In the genomic region with DNA sequence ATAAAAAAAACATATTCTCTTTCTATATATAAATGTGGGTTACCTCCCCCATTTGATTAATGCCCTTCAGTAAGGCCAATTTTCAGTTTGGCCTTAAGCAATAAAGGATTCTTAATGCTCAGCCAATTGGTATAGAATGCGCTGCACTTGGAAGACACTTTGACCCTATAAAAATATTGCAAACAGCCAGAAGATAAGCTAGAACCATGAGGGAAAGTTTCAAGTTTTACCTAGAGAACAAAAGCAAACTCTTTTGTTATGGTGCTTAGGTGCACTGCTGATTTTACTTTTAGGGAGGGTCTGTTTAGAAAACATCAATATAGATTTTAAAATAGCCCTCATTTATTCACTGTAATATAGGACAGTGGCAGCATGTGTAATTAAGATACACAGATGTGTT, we compare ENCODE assay signal across 35 cellular contexts.
DNase-seq lines count a peak whose midpoint lies in the region; ATAC-seq and TF ChIP-seq lines count a peak whose summit lies in the region.
"Had no signal": no experiment of that assay in that cellular context is flagged by ENCODE, and none has a peak within 500 bp of the region (broad histone marks: within the 10 kb centered on the region; RNA-seq: fewer than 3 reads in every experiment).

No MANE protein-coding gene starts in this region.

- H3K4me3 ChIP-seq in GM23338 (no peak overlapping the region), mesendoderm (ENCODE audit: low read length) (no peak overlapping the region), mucosa of descending colon (no peak overlapping the region)
- H3K4me3 ChIP-seq: A549; BLaER1; BLaER1 treated with 17β-estradiol and CSF1 and Interleukin-3, amounts not matched to agents 10 nM and 100 nM had no signal

- H4K5ac ChIP-seq in mesendoderm (ENCODE audit: low read length), result no peak overlapping the region

- H4K20me1 ChIP-seq in GM23338 (replicated peaks; ENCODE audit: insufficient read depth), result no peaks in the 10 kb centered on the region
- H4K20me1 ChIP-seq: BLaER1; BLaER1 treated with 17β-estradiol and CSF1 and Interleukin-3, amounts not matched to agents 10 nM and 100 nM had no signal

- H3K79me1 ChIP-seq in mesendoderm (ENCODE audit: low read length), result no peaks in the 10 kb centered on the region

- peaks cover 2% of the 10 kb centered on the region for H3K27me3 Mint-ChIP-seq in GM23338 (ENCODE audit: insufficient read depth, low read depth, poor library complexity)
- H3K27me3 Mint-ChIP-seq: B cell; CD4-positive, alpha-beta T cell; CD4-positive, CD25-positive, alpha-beta regulatory T cell; CD8-positive, alpha-beta memory T cell had no signal

- DNase-seq in GM23338 (ENCODE audit: low spot score) (no peak), left colon (no peak), mesendoderm (no peak), mucosa of descending colon (no peak), Right ventricle myocardium inferior (ENCODE audit: missing footprints) (no peak), NCI-H2196 treated with DMSO at 0.1 percent for 48 hours (lab: John Stamatoyannopoulos, UW; ENCODE audit: unreplicated experiment) (no peak)
- no peak for DNase-seq in central memory CD4-positive, alpha-beta T cell
- DNase-seq: 8988T; ACHN; AML-193; BE2C; C1 segment of cervical spinal cord; Caco-2; Calu3; CD4-positive, alpha-beta memory T cell; CD4-positive, alpha-beta T cell; CD4-positive, CD25-positive, alpha-beta regulatory T cell; CD8-positive, alpha-beta memory T cell; CD8-positive, alpha-beta T cell; COR-L47; DMS 273 treated with DMSO at 0.1 percent for 48 hours; DMS153; DMS53; DMS79; DMS79 treated with DMSO at 0.1 percent for 48 hours; DND-41; EL had no signal

- H3K18ac ChIP-seq in mesendoderm (ENCODE audit: low read length), result no peak overlapping the region

- no peaks in the 10 kb centered on the region for H3F3A ChIP-seq in GM23338 (replicated peaks; ENCODE audit: low read depth)

- no peaks in the 10 kb centered on the region for H3K27me3 ChIP-seq in GM23338 (ENCODE audit: insufficient read depth)
- H3K27me3 ChIP-seq in mesendoderm (ENCODE audit: insufficient read depth, low read length, poor library complexity), result peaks cover 2% of the 10 kb centered on the region
- H3K27me3 ChIP-seq: BE2C; BLaER1; BLaER1 treated with 17β-estradiol and CSF1 and Interleukin-3, amounts not matched to agents 10 nM and 100 nM had no signal

- TF ChIP-seq CTCF in GM23338 (conservative IDR thresholded peaks at IDR 0.05; ENCODE audit: low read depth in 2 of 2), result no peak
- TF ChIP-seq CTCF in mucosa of descending colon (IDR thresholded peaks at IDR 0.05), result no peak

- intact Hi-C loops in left colon (cut with DNase I, micrococcal nuclease) (no loop called here), mucosa of descending colon (cut with DNase I, micrococcal nuclease) (no loop called here), Right ventricle myocardium inferior (cut with DNase I) (no loop called here)

- peak overlapping the region; percentile 74 for H2BK15ac ChIP-seq in mesendoderm (replicated peaks; ENCODE audit: low read depth)

- no peak overlapping the region for H4K8ac ChIP-seq in mesendoderm (ENCODE audit: low read depth, low read length)

- no CpG with 5 or more reads among the region's 1 CpG for WGBS in mesendoderm (ENCODE audit: extremely low coverage, insufficient coverage, low lambda C conversion rate)

- H2AFZ ChIP-seq in GM23338, result 0 out of 2 replicates have a peak overlapping the region, but pooled peaks have one; percentile 1

- no peaks in the 10 kb centered on the region for H3K79me2 ChIP-seq in GM23338 (replicated peaks; ENCODE audit: insufficient read depth)
- H3K79me2 ChIP-seq in mesendoderm (ENCODE audit: control insufficient read depth, insufficient read depth, low read length), result no peaks in the 10 kb centered on the region

- H3K9me2 ChIP-seq in GM23338 (ENCODE audit: insufficient read depth), result no peaks in the 10 kb centered on the region

- H3K4ac ChIP-seq in mesendoderm (ENCODE audit: low read depth, low read length), result no peak overlapping the region

- H3K27ac Mint-ChIP-seq in GM23338, result no peak overlapping the region
- H3K27ac Mint-ChIP-seq: B cell; CD14-positive monocyte; CD4-positive, alpha-beta memory T cell; CD4-positive, alpha-beta T cell; CD4-positive, CD25-positive, alpha-beta regulatory T cell; CD8-positive, alpha-beta memory T cell; CD8-positive, alpha-beta T cell had no signal

- H3K9me3 ChIP-seq in mucosa of descending colon, result peaks cover 3% of the 10 kb centered on the region
- H3K9me3 ChIP-seq: A549, BE2C, BLaER1, Caco-2 had no signal

- no peak overlapping the region for H3K56ac ChIP-seq in mesendoderm (ENCODE audit: low read length)

- ATAC-seq in GM23338, result no peak
- ATAC-seq in left colon, result peak; percentile 94
- ATAC-seq in mucosa of descending colon, result peak; percentile 71
- no peak for ATAC-seq in Right ventricle myocardium inferior
- ATAC-seq in HG02938 (IDR thresholded peaks at IDR 0.05; ENCODE audit: unreplicated experiment), result no peak
- ATAC-seq: A549; CD8-positive, alpha-beta T cell had no signal

- H2BK5ac ChIP-seq in mesendoderm (ENCODE audit: low read length), result no peak overlapping the region

- no peak overlapping the region for H3K4me2 ChIP-seq in GM23338
- no peak overlapping the region for H3K4me2 ChIP-seq in mesendoderm (ENCODE audit: low read length)
- H3K4me2 ChIP-seq: A549; BLaER1; BLaER1 treated with 17β-estradiol and CSF1 and Interleukin-3, amounts not matched to agents 10 nM and 100 nM had no signal

- H3K9me3 Mint-ChIP-seq in GM23338, result peaks cover 15% of the 10 kb centered on the region
- H3K9me3 Mint-ChIP-seq: CD8-positive, alpha-beta T cell had no signal

- H3K36me3 ChIP-seq in GM23338 (ENCODE audit: insufficient read depth), result no peaks in the 10 kb centered on the region
- no peaks in the 10 kb centered on the region for H3K36me3 ChIP-seq in mesendoderm (ENCODE audit: control insufficient read depth, insufficient read depth, low read length)
- no peaks in the 10 kb centered on the region for H3K36me3 ChIP-seq in mucosa of descending colon (ENCODE audit: low read depth)
- H3K36me3 ChIP-seq: BE2C; BLaER1; BLaER1 treated with 17β-estradiol and CSF1 and Interleukin-3, amounts not matched to agents 10 nM and 100 nM had no signal

- H3K36me3 Mint-ChIP-seq in GM23338 (ENCODE audit: low read depth), result peaks cover 10% of the 10 kb centered on the region; the same call in 2 of the 3 replicates
- H3K36me3 Mint-ChIP-seq: CD14-positive monocyte; CD4-positive, alpha-beta memory T cell; CD4-positive, CD25-positive, alpha-beta regulatory T cell; CD8-positive, alpha-beta T cell had no signal

- H3K4me1 ChIP-seq in GM23338 (ENCODE audit: insufficient read depth) (peaks cover 6% of the 10 kb centered on the region), mesendoderm (ENCODE audit: control insufficient read depth, low read depth, low read length) (no peaks in the 10 kb centered on the region), mucosa of descending colon (ENCODE audit: low read depth) (peaks cover 4% of the 10 kb centered on the region)
- H3K4me1 ChIP-seq: A549; BE2C; BLaER1; BLaER1 treated with 17β-estradiol and CSF1 and Interleukin-3, amounts not matched to agents 10 nM and 100 nM; Caco-2 had no signal

- H2BK120ac ChIP-seq in mesendoderm (ENCODE audit: low read depth, low read length), result no peak overlapping the region

- H2AK5ac ChIP-seq in mesendoderm (ENCODE audit: low read length), result no peak overlapping the region

- no peak overlapping the region for H3K23ac ChIP-seq in mesendoderm (ENCODE audit: low read length)

- H3K27ac ChIP-seq in GM23338 (ENCODE audit: low read depth) (no peak overlapping the region), mesendoderm (ENCODE audit: low read depth, low read length) (no peak overlapping the region)
- H3K27ac ChIP-seq: 22Rv1; A549; BLaER1; BLaER1 treated with 17β-estradiol and CSF1 and Interleukin-3, amounts not matched to agents 10 nM and 100 nM; C4-2B had no signal

- peaks cover 5% of the 10 kb centered on the region; the same call in 2 of the 3 replicates for H3K4me1 Mint-ChIP-seq in GM23338
- H3K4me1 Mint-ChIP-seq: B cell; CD14-positive monocyte; CD4-positive, alpha-beta memory T cell; CD4-positive, CD25-positive, alpha-beta regulatory T cell; CD8-positive, alpha-beta memory T cell had no signal

- no peak overlapping the region for H3K4me3 Mint-ChIP-seq in GM23338
- H3K4me3 Mint-ChIP-seq: B cell; CD14-positive monocyte; CD4-positive, alpha-beta memory T cell; CD4-positive, alpha-beta T cell; CD4-positive, CD25-positive, alpha-beta regulatory T cell; CD8-positive, alpha-beta memory T cell; CD8-positive, alpha-beta T cell had no signal

- no peak overlapping the region for H3K9ac ChIP-seq in mesendoderm (ENCODE audit: low read length)
- H3K9ac ChIP-seq: BLaER1; BLaER1 treated with 17β-estradiol and CSF1 and Interleukin-3, amounts not matched to agents 10 nM and 100 nM had no signal

Comparison
In these comparisons a context has a peak if more than half of its experiments do, and no peak if none do; other contexts are left out.
1. ATAC-seq: peak in left colon (single experiment) and mucosa of descending colon (single experiment); none in GM23338 (single experiment), Right ventricle myocardium inferior (single experiment) and HG02938 (single experiment).